ENCODE assay signal across 8 cellular contexts in genomic region chr16:10944249-10945064, GRCh38. TPM values are rescaled to one million over a fixed set of nuclear protein-coding genes. Genes with fewer than 3 reads are reported as not detected.
DNase-seq lines count a peak whose midpoint lies in the region; ATAC-seq, FAIRE-seq and TF ChIP-seq lines count a peak whose summit lies in the region.

CLEC16A (plus strand) TSS chr16:10944564; CDS start chr16:10944718, 154 bp downstream.

- H3K9ac ChIP-seq in keratinocyte (ENCODE audit: control insufficient read depth, extremely low read depth, insufficient read depth, low read length): peak within 1 kb of the TSS; percentile 72

- DNase-seq in Ammon's horn (ENCODE audit: low spot score): peak; percentile 99
- DNase-seq in NCI-H510A (lab: John Stamatoyannopoulos, UW): peak; percentile 87
- peak; percentile 97 for DNase-seq in activated CD4-positive, CD25-positive, alpha-beta regulatory T cell treated with anti-CD3 and anti-CD28 coated beads, Interleukin-2, amount 50 U/mL, for 72 hours
- DNase-seq in cerebellum (ENCODE audit: low spot score): peak; percentile 98
- peak; percentile 70 for DNase-seq in keratinocyte (ENCODE audit: low read depth, low spot score)
- DNase-seq in stimulated activated CD4-positive, alpha-beta T cell treated with anti-CD3 and anti-CD28 coated beads, Interleukin-12 subunit alpha, Interleukin-12 subunit beta, amount 100 ng/mL, for 48 hours (ENCODE audit: low read depth in 2 of 3, low spot score in 1 of 3): peak; percentile 91 to 95 (median 94)

- peak within 1 kb of the TSS; percentile 87 for H3K4me2 ChIP-seq in keratinocyte (ENCODE audit: control insufficient read depth, extremely low read depth, insufficient read depth, low read depth, low read length)

- peaks cover 8% of the 10 kb centered on the region for H3K9me1 ChIP-seq in keratinocyte (ENCODE audit: control insufficient read depth, extremely low read depth, insufficient read depth, low read length)

- H3K36me3 ChIP-seq in keratinocyte (ENCODE audit: control insufficient read depth in 2 of 2, extremely low read depth in 1 of 2, insufficient read depth in 2 of 2, low read length in 2 of 2): peaks cover 4% of the 10 kb centered on the region in 2 experiments

- H4K20me1 ChIP-seq in keratinocyte (ENCODE audit: control insufficient read depth, extremely low read depth, insufficient read depth, low read length): peaks cover 22% of the 10 kb centered on the region

- peak; percentile 81 for TF ChIP-seq POLR2A in GM19193 (IDR thresholded peaks at IDR 0.05; ENCODE audit: extremely low read depth, insufficient read depth, insufficient read length)

- H3K79me2 ChIP-seq in keratinocyte (ENCODE audit: control insufficient read depth, insufficient read depth, low read length): peaks cover 66% of the 10 kb centered on the region

- peak within 1 kb of the TSS; percentile 88 to 94 (median 89) for H3K4me3 ChIP-seq in keratinocyte (ENCODE audit: control insufficient read depth in 2 of 3, extremely low read depth in 1 of 3, insufficient read depth in 2 of 3, low read depth in 1 of 3, low read length in 3 of 3)

- peaks cover 46% of the 10 kb centered on the region for H3K4me1 ChIP-seq in keratinocyte (ENCODE audit: control insufficient read depth, extremely low read depth, insufficient read depth, low read length)

- no peaks in the 10 kb centered on the region for H3K27me3 ChIP-seq in keratinocyte (ENCODE audit: control insufficient read depth, extremely low read depth, insufficient read depth, low read length)

- peak within 1 kb of the TSS; percentile 48 for H3K27ac ChIP-seq in keratinocyte (ENCODE audit: control insufficient read depth, insufficient read depth, low read length)

- H2AFZ ChIP-seq in keratinocyte (ENCODE audit: control insufficient read depth, low read length): peak within 1 kb of the TSS; percentile 64

- no peaks in the 10 kb centered on the region for H3K9me3 ChIP-seq in keratinocyte (ENCODE audit: control insufficient read depth, low read depth, low read length)

- FAIRE-seq in keratinocyte (lab: Jason Lieb, UNC): no peak

- dilution Hi-C loops in keratinocyte (cut with MboI; ENCODE audit: extremely low pct_ligation_motif_present, low sequenced_read_pairs): no loop called here

- ATAC-seq in HG03432 (IDR thresholded peaks at IDR 0.05; ENCODE audit: unreplicated experiment): peak; percentile 75

- no peak for TF ChIP-seq CTCF in keratinocyte (optimal IDR thresholded peaks at IDR 0.05 in 1 of 3, IDR thresholded peaks at IDR 0.05 in 1 of 3, conservative IDR thresholded peaks at IDR 0.05 in 1 of 3; ENCODE audit: extremely low read depth in 1 of 3, insufficient read depth in 2 of 3, low read length in 3 of 3)

RNA-seq across cellular contexts. Expression of gene CLEC16A, which starts in this region (rescaled TPM):
- 28.8 TPM for total RNA-seq in cerebellum
- polyA plus RNA-seq in keratinocyte: 8.5 to 14.6 TPM (median 9.5 TPM) in 3 replicates
- polyA plus RNA-seq in keratinocyte (2011; ENCODE audit: low read depth): 21.1 TPM
- polyA plus RNA-seq in keratinocyte (2011; cell fraction: cytosol; rRNA removed): 12.1 and 13.6 TPM in 2 replicates
- polyA plus RNA-seq in keratinocyte (2011; cell fraction: nucleus; rRNA removed): 24.2 and 28.2 TPM in 2 replicates
- polyA plus RNA-seq in keratinocyte (2012; ENCODE audit: low replicate concordance): 12.7 and 15.2 TPM in 2 replicates
- polyA minus RNA-seq in keratinocyte: 25.7 to 41.6 TPM (median 40.4 TPM) in 3 replicates
- polyA minus RNA-seq in keratinocyte (2011; cell fraction: cytosol; rRNA and poly(A)+ RNA removed): 27.4 TPM
- polyA minus RNA-seq in keratinocyte (2011; cell fraction: nucleus; rRNA and poly(A)+ RNA removed): 20.9 and 35.0 TPM in 2 replicates

Comparison
In these comparisons a context has a peak if more than half of its experiments do, and no peak if none do; other contexts are left out.
1. Peak in every context shown above with its lines: DNase-seq, ATAC-seq, H3K4me3 ChIP-seq and H3K27ac ChIP-seq.